12 cellular contexts compared by ENCODE assay signal in the genomic region with DNA sequence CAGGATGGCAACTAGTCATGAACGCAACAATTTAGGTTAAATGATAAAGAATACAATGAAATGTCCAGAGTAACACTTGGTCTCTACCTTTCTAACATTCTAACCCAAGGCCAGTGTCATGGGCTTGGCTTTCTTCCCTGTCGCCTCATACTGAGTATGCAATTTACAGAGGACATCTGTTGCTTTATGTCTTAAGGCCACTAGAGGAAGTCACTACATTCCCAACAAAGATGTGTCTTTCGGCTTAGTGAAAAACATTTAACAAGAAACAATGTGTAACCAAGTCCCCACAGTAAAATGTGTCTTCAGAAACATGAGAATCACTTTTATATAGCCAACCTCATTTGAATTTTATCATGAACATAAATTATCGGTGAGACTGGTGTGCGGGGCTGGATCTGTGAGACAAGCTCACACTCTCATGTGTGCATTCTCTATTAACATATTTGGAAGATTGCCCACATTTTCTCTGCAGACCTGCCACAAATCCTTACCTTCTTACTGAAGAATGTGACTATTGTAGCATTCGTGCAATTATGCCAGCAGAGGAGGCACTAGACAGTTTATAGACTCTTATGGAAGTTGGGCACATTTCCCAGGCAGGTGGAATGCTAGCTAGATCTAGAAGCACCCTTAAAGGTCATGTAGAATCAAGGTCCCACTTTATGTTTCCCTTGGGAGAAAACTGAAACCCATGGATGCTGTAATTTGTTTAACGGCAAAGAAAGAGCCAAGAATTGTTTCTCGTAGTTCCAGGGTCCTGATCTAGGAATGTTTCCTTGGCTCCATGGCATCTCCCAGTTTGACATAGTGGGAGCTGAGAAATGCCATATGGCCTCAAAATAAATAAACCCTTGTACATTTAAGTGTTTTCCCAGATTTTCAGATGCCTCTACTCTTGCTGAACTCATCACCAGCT.
DNase-seq lines count a peak whose midpoint lies in the region; ATAC-seq and TF ChIP-seq lines count a peak whose summit lies in the region.
"Had no signal": no experiment of that assay in that cellular context is flagged by ENCODE, and none has a peak within 500 bp of the region (broad histone marks: within the 10 kb centered on the region; RNA-seq: fewer than 3 reads in every experiment).

No MANE protein-coding gene starts in this region.

- H3K4me1 ChIP-seq in esophagus muscularis mucosa = peaks cover 4 to 22% (median 15%) of the 10 kb centered on the region in 4 donors
- H3K4me1 ChIP-seq: spleen had no signal

- no peaks in the 10 kb centered on the region for H3K36me3 ChIP-seq in esophagus muscularis mucosa
- H3K36me3 ChIP-seq: spleen had no signal

- no peak for TF ChIP-seq POLR2A in esophagus muscularis mucosa (IDR thresholded peaks at IDR 0.05; ENCODE audit: low read depth)

- no peaks in the 10 kb centered on the region for H3K4me1 Mint-ChIP-seq in HFFc6 (ENCODE audit: low read depth)
- H3K4me1 Mint-ChIP-seq in activated CD8-positive, alpha-beta memory T cell treated with anti-CD3 and anti-CD28 coated beads, Interleukin-2, amount 10 ng/mL, durations not matched to agents 7 days and 5 days = no peaks in the 10 kb centered on the region
- H3K4me1 Mint-ChIP-seq: activated naive CD4-positive, alpha-beta T cell treated with anti-CD3 and anti-CD28 coated beads, Interleukin-2, amount 10 ng/mL, durations not matched to agents 7 days and 5 days; CD4-positive, CD25-positive, alpha-beta regulatory T cell had no signal

- intact Hi-C loops in esophagus muscularis mucosa (cut with DNase I) = loop anchor here (5.0 kb wide), 1 partner anchor 41 kb away; no protein-coding TSS in a partner anchor

- no peak overlapping the region for H3K27ac Mint-ChIP-seq in HFFc6
- H3K27ac Mint-ChIP-seq in activated CD8-positive, alpha-beta memory T cell treated with anti-CD3 and anti-CD28 coated beads, Interleukin-2, amount 10 ng/mL, durations not matched to agents 7 days and 5 days = no peak overlapping the region
- H3K27ac Mint-ChIP-seq: activated naive CD4-positive, alpha-beta T cell treated with anti-CD3 and anti-CD28 coated beads, Interleukin-2, amount 10 ng/mL, durations not matched to agents 7 days and 5 days had no signal

- no peak for ATAC-seq in GM21515 (IDR thresholded peaks at IDR 0.05; ENCODE audit: unreplicated experiment)
- no peak for ATAC-seq in activated CD8-positive, alpha-beta memory T cell treated with anti-CD3 and anti-CD28 coated beads, Interleukin-2, amount 10 ng/mL, durations not matched to agents 7 days and 5 days

- H3K27me3 Mint-ChIP-seq in HFFc6 (ENCODE audit: insufficient read depth) = peaks cover 5% of the 10 kb centered on the region
- H3K27me3 Mint-ChIP-seq in activated CD8-positive, alpha-beta memory T cell treated with anti-CD3 and anti-CD28 coated beads, Interleukin-2, amount 10 ng/mL, durations not matched to agents 7 days and 5 days = no peaks in the 10 kb centered on the region
- H3K27me3 Mint-ChIP-seq: activated naive CD4-positive, alpha-beta T cell treated with anti-CD3 and anti-CD28 coated beads, Interleukin-2, amount 10 ng/mL, durations not matched to agents 7 days and 5 days; CD4-positive, CD25-positive, alpha-beta regulatory T cell had no signal

- 60% methylated on average over 8 of the region's 8 CpGs for WGBS in esophagus muscularis mucosa

- H3K9me3 ChIP-seq in esophagus muscularis mucosa = no peaks in the 10 kb centered on the region
- H3K9me3 ChIP-seq: spleen had no signal

- peak; percentile 6 for DNase-seq in AG10803 (ENCODE audit: low read depth)
- peak; percentile 0 for DNase-seq in HFFc6
- DNase-seq in NCI-H510A treated with DMSO at 0.1 percent for 48 hours (lab: John Stamatoyannopoulos, UW) = peak; percentile 86
- peak; percentile 88 for DNase-seq in fibroblast of villous mesenchyme (ENCODE audit: low read depth)
- DNase-seq in activated CD8-positive, alpha-beta memory T cell treated with anti-CD3 and anti-CD28 coated beads, Interleukin-2, amount 10 ng/mL, durations not matched to agents 7 days and 5 days = no peak
- DNase-seq in superior temporal gyrus (ENCODE audit: extremely low spot score) = no peak
- DNase-seq in esophagus muscularis mucosa (ENCODE audit: extremely low spot score) = no peak
- DNase-seq: activated naive CD4-positive, alpha-beta T cell treated with anti-CD3 and anti-CD28 coated beads, Interleukin-2, amount 10 ng/mL, durations not matched to agents 7 days and 5 days; MM.1S; spleen had no signal

- TF ChIP-seq EP300 in esophagus muscularis mucosa (IDR thresholded peaks at IDR 0.05) = no peak

- CTCF ChIA-PET in activated CD8-positive, alpha-beta memory T cell treated with anti-CD3 and anti-CD28 coated beads, Interleukin-2, amount 10 ng/mL, durations not matched to agents 7 days and 5 days (lab: Charles Lee) = interaction anchor here (0.9 kb wide), 2 partner anchors 53 to 238 kb away, joined by 3 read pairs; no protein-coding TSS in a partner anchor

- H3K27me3 ChIP-seq in esophagus muscularis mucosa = no peaks in the 10 kb centered on the region
- H3K27me3 ChIP-seq: spleen had no signal

- H3K4me3 ChIP-seq in AG10803 (ENCODE audit: low read length) (no peak overlapping the region), fibroblast of villous mesenchyme (ENCODE audit: low read depth, low read length) (no peak overlapping the region), esophagus muscularis mucosa (no peak overlapping the region)
- H3K4me3 ChIP-seq: spleen had no signal

- no peak overlapping the region for H3K4me3 Mint-ChIP-seq in HFFc6
- H3K4me3 Mint-ChIP-seq in activated CD8-positive, alpha-beta memory T cell treated with anti-CD3 and anti-CD28 coated beads, Interleukin-2, amount 10 ng/mL, durations not matched to agents 7 days and 5 days = no peak overlapping the region
- H3K4me3 Mint-ChIP-seq: activated naive CD4-positive, alpha-beta T cell treated with anti-CD3 and anti-CD28 coated beads, Interleukin-2, amount 10 ng/mL, durations not matched to agents 7 days and 5 days; CD4-positive, CD25-positive, alpha-beta regulatory T cell had no signal

- no peaks in the 10 kb centered on the region for H3K36me3 Mint-ChIP-seq in HFFc6 (ENCODE audit: low read depth)
- no peaks in the 10 kb centered on the region for H3K36me3 Mint-ChIP-seq in activated CD8-positive, alpha-beta memory T cell treated with anti-CD3 and anti-CD28 coated beads, Interleukin-2, amount 10 ng/mL, durations not matched to agents 7 days and 5 days
- H3K36me3 Mint-ChIP-seq: activated naive CD4-positive, alpha-beta T cell treated with anti-CD3 and anti-CD28 coated beads, Interleukin-2, amount 10 ng/mL, durations not matched to agents 7 days and 5 days; CD4-positive, CD25-positive, alpha-beta regulatory T cell had no signal

- H3K9me3 Mint-ChIP-seq in HFFc6 = no peaks in the 10 kb centered on the region
- no peaks in the 10 kb centered on the region for H3K9me3 Mint-ChIP-seq in activated CD8-positive, alpha-beta memory T cell treated with anti-CD3 and anti-CD28 coated beads, Interleukin-2, amount 10 ng/mL, durations not matched to agents 7 days and 5 days (ENCODE audit: low read depth)
- H3K9me3 Mint-ChIP-seq: activated naive CD4-positive, alpha-beta T cell treated with anti-CD3 and anti-CD28 coated beads, Interleukin-2, amount 10 ng/mL, durations not matched to agents 7 days and 5 days; CD4-positive, CD25-positive, alpha-beta regulatory T cell had no signal

- TF ChIP-seq CTCF in AG10803 (conservative IDR thresholded peaks at IDR 0.05; ENCODE audit: low read length) (no peak), HFFc6 (IDR thresholded peaks at IDR 0.05) (no peak; the same call in 1 of the 2 replicates), fibroblast of villous mesenchyme (IDR thresholded peaks at IDR 0.05; ENCODE audit: insufficient read depth, low read depth, low read length) (no peak), esophagus muscularis mucosa (IDR thresholded peaks at IDR 0.05) (no peak)

- H3K27ac ChIP-seq in esophagus muscularis mucosa (replicated peaks in 1 of 4) = no peak overlapping the region
- H3K27ac ChIP-seq: spleen had no signal

Comparison
In these comparisons a context has a peak if more than half of its experiments do, and no peak if none do; other contexts are left out.
1. DNase-seq: peak in AG10803 (single experiment), HFFc6 (single experiment), NCI-H510A treated with DMSO at 0.1 percent for 48 hours (single experiment) and fibroblast of villous mesenchyme (single experiment); none in activated CD8-positive, alpha-beta memory T cell treated with anti-CD3 and anti-CD28 coated beads, Interleukin-2, amount 10 ng/mL, durations not matched to agents 7 days and 5 days (single experiment), superior temporal gyrus (single experiment) and esophagus muscularis mucosa (single experiment).